In genomic region chrX:31656013-31656412, GRCh38 we compare ENCODE assay signal across 23 cellular contexts.
DNase-seq lines count a peak whose midpoint lies in the region; ATAC-seq and TF ChIP-seq lines count a peak whose summit lies in the region.
"Had no signal": no experiment of that assay in that cellular context is flagged by ENCODE, and none has a peak within 500 bp of the region (broad histone marks: within the 10 kb centered on the region; RNA-seq: fewer than 3 reads in every experiment).

No MANE protein-coding gene starts in this region.

- no peak overlapping the region for H3K4me3 Mint-ChIP-seq in HFFc6
- H3K4me3 Mint-ChIP-seq: activated CD8-positive, alpha-beta T cell treated with anti-CD3 and anti-CD28 coated beads, Interleukin-2, amount 10 ng/mL, durations not matched to agents 7 days and 5 days; activated naive CD4-positive, alpha-beta T cell treated with anti-CD3 and anti-CD28 coated beads, Interleukin-2, amount 50 U/mL, for 24 hours; activated T-cell treated with anti-CD3 and anti-CD28 coated beads, Interleukin-2, amount 50 U/mL, for 4 hours; memory B cell; naive B cell; stimulated activated memory B cell treated with anti-CD40 and anti-IgM and Interleukin-4, amounts not matched to agents 10 μg/mL and 1 μg/mL and 100 μg/mL, for 72 hours; WTC11 had no signal

- peak overlapping the region; percentile 16; the same call in 1 of the 2 replicates for H3K27ac Mint-ChIP-seq in HFFc6
- H3K27ac Mint-ChIP-seq: activated CD8-positive, alpha-beta T cell treated with anti-CD3 and anti-CD28 coated beads, Interleukin-2, amount 10 ng/mL, durations not matched to agents 7 days and 5 days; activated naive CD4-positive, alpha-beta T cell treated with anti-CD3 and anti-CD28 coated beads, Interleukin-2, amount 50 U/mL, for 24 hours; memory B cell; naive B cell; stimulated activated memory B cell treated with anti-CD40 and anti-IgM and Interleukin-4, amounts not matched to agents 10 μg/mL and 1 μg/mL and 100 μg/mL, for 72 hours; WTC11 had no signal

- peak; percentile 34 for DNase-seq in HFFc6
- peak; percentile 2 for DNase-seq in astrocyte of the hippocampus (ENCODE audit: low read depth, low spot score)
- peak; percentile 24 for DNase-seq in fibroblast of peridontal ligament (ENCODE audit: extremely low read depth)
- DNase-seq in stromal cell of bone marrow (ENCODE audit: low read depth), result peak; percentile 6
- no peak for DNase-seq in stimulated activated CD4-positive, alpha-beta T cell treated with anti-CD3 and anti-CD28 coated beads, Interleukin-15, amount 100 ng/mL, for 24 hours
- DNase-seq in cortex of kidney (lab: John Stamatoyannopoulos, UW), result no peak
- DNase-seq: activated CD8-positive, alpha-beta T cell treated with anti-CD3 and anti-CD28 coated beads, Interleukin-2, amount 10 ng/mL, durations not matched to agents 7 days and 5 days; activated T-cell treated with anti-CD3 and anti-CD28 coated beads, Interleukin-2, amount 50 U/mL, for 4 hours; Caco-2; GOT3; hippocampal formation; kidney; MG63; naive B cell; NCI-H146; right cardiac atrium; T-helper 2 cell; tibial artery had no signal

- ATAC-seq in HG03354 (IDR thresholded peaks at IDR 0.05; ENCODE audit: poor library complexity, severe bottlenecking, unreplicated experiment), result no peak
- ATAC-seq: activated CD8-positive, alpha-beta T cell treated with anti-CD3 and anti-CD28 coated beads, Interleukin-2, amount 10 ng/mL, durations not matched to agents 7 days and 5 days; activated T-cell treated with anti-CD3 and anti-CD28 coated beads, Interleukin-2, amount 50 U/mL, for 4 hours; right cardiac atrium; stimulated activated memory B cell treated with anti-CD40 and anti-IgM and Interleukin-4, amounts not matched to agents 10 μg/mL and 1 μg/mL and 100 μg/mL, for 72 hours; WTC11 had no signal

- H3K27me3 Mint-ChIP-seq in HFFc6 (ENCODE audit: insufficient read depth), result no peaks in the 10 kb centered on the region; the same call in 1 of the 2 replicates
- H3K27me3 Mint-ChIP-seq: memory B cell; stimulated activated memory B cell treated with anti-CD40 and anti-IgM and Interleukin-4, amounts not matched to agents 10 μg/mL and 1 μg/mL and 100 μg/mL, for 72 hours had no signal

- TF ChIP-seq CTCF in HFFc6 (IDR thresholded peaks at IDR 0.05), result no peak

- H3K4me1 Mint-ChIP-seq in HFFc6 (ENCODE audit: low read depth), result peaks cover 20% of the 10 kb centered on the region
- H3K4me1 Mint-ChIP-seq: activated naive CD4-positive, alpha-beta T cell treated with anti-CD3 and anti-CD28 coated beads, Interleukin-2, amount 50 U/mL, for 24 hours; memory B cell; naive B cell; WTC11 had no signal

- no peaks in the 10 kb centered on the region for H3K36me3 Mint-ChIP-seq in HFFc6 (ENCODE audit: low read depth)
- H3K36me3 Mint-ChIP-seq: activated naive CD4-positive, alpha-beta T cell treated with anti-CD3 and anti-CD28 coated beads, Interleukin-2, amount 50 U/mL, for 24 hours; memory B cell; naive B cell; stimulated activated memory B cell treated with anti-CD40 and anti-IgM and Interleukin-4, amounts not matched to agents 10 μg/mL and 1 μg/mL and 100 μg/mL, for 72 hours; WTC11 had no signal

- no peaks in the 10 kb centered on the region for H3K9me3 Mint-ChIP-seq in HFFc6
- H3K9me3 Mint-ChIP-seq: activated naive CD4-positive, alpha-beta T cell treated with anti-CD3 and anti-CD28 coated beads, Interleukin-2, amount 50 U/mL, for 24 hours; activated T-cell treated with anti-CD3 and anti-CD28 coated beads, Interleukin-2, amount 50 U/mL, for 4 hours; memory B cell; stimulated activated memory B cell treated with anti-CD40 and anti-IgM and Interleukin-4, amounts not matched to agents 10 μg/mL and 1 μg/mL and 100 μg/mL, for 72 hours had no signal

Comparison
In these comparisons a context has a peak if more than half of its experiments do, and no peak if none do; other contexts are left out.
1. DNase-seq: peak in HFFc6 (single experiment), astrocyte of the hippocampus (single experiment), fibroblast of peridontal ligament (single experiment) and stromal cell of bone marrow (single experiment); none in stimulated activated CD4-positive, alpha-beta T cell treated with anti-CD3 and anti-CD28 coated beads, Interleukin-15, amount 100 ng/mL, for 24 hours (single experiment) and cortex of kidney (single experiment).